Comparison of ENCODE assay signal across 11 cellular contexts in genomic region chr7:55556031-55556430, GRCh38. TPM values are rescaled to one million over a fixed set of nuclear protein-coding genes. Genes with fewer than 3 reads are reported as not detected.
DNase-seq lines count a peak whose midpoint lies in the region; ATAC-seq and TF ChIP-seq lines count a peak whose summit lies in the region.
"Had no signal": no experiment of that assay in that cellular context is flagged by ENCODE, and none has a peak within 500 bp of the region (broad histone marks: within the 10 kb centered on the region; RNA-seq: fewer than 3 reads in every experiment).

No MANE protein-coding gene starts in this region.

- no peak for ATAC-seq in activated T-helper 17 cell treated with anti-CD3 and anti-CD28 coated beads, Interleukin-2, amount 50 U/mL, for 72 hours (replicated peaks)
- no peak for ATAC-seq in stimulated activated memory B cell treated with anti-CD40 and anti-IgM and Interleukin-4, amounts not matched to agents 10 μg/mL and 1 μg/mL and 100 μg/mL, for 72 hours
- no peak for ATAC-seq in sciatic nerve
- ATAC-seq: lower lobe of right lung had no signal

- no peak overlapping the region for H3K27ac ChIP-seq in HEK293 (ENCODE audit: extremely low read depth, low read depth, low read length)
- H3K27ac ChIP-seq: lower lobe of right lung had no signal

- no peak for TF ChIP-seq CTCF in HEK293 (tag by site-specific recombination; IDR thresholded peaks at IDR 0.05)

- H3K36me3 ChIP-seq in HEK293 (ENCODE audit: control insufficient read depth in 2 of 2, insufficient read depth in 1 of 2, low read length in 2 of 2): no peaks in the 10 kb centered on the region
- H3K36me3 ChIP-seq: BE2C, lower lobe of right lung had no signal

- POLR2A ChIA-PET in HEK293 (lab: Yijun Ruan, JAX): no interaction called here

- no peak overlapping the region for H3K4me3 Mint-ChIP-seq in activated naive CD4-positive, alpha-beta T cell treated with anti-CD3 and anti-CD28 coated beads, Interleukin-2, amount 10 ng/mL, durations not matched to agents 7 days and 5 days
- H3K4me3 Mint-ChIP-seq in activated T-helper 17 cell treated with anti-CD3 and anti-CD28 coated beads, Interleukin-2, amount 50 U/mL, for 72 hours: peak overlapping the region; percentile 75
- peak overlapping the region; percentile 66 for H3K4me3 Mint-ChIP-seq in stimulated activated memory B cell treated with anti-CD40 and anti-IgM and Interleukin-4, amounts not matched to agents 10 μg/mL and 1 μg/mL and 100 μg/mL, for 72 hours

- no peaks in the 10 kb centered on the region for H3K27me3 Mint-ChIP-seq in activated naive CD4-positive, alpha-beta T cell treated with anti-CD3 and anti-CD28 coated beads, Interleukin-2, amount 10 ng/mL, durations not matched to agents 7 days and 5 days
- no peaks in the 10 kb centered on the region for H3K27me3 Mint-ChIP-seq in activated T-helper 17 cell treated with anti-CD3 and anti-CD28 coated beads, Interleukin-2, amount 50 U/mL, for 72 hours
- H3K27me3 Mint-ChIP-seq in stimulated activated memory B cell treated with anti-CD40 and anti-IgM and Interleukin-4, amounts not matched to agents 10 μg/mL and 1 μg/mL and 100 μg/mL, for 72 hours: no peaks in the 10 kb centered on the region

- peaks cover 63% of the 10 kb centered on the region for H3K4me1 Mint-ChIP-seq in activated naive CD4-positive, alpha-beta T cell treated with anti-CD3 and anti-CD28 coated beads, Interleukin-2, amount 10 ng/mL, durations not matched to agents 7 days and 5 days
- H3K4me1 Mint-ChIP-seq in activated T-helper 17 cell treated with anti-CD3 and anti-CD28 coated beads, Interleukin-2, amount 50 U/mL, for 72 hours: peaks cover 85% of the 10 kb centered on the region
- peaks cover 97% of the 10 kb centered on the region for H3K4me1 Mint-ChIP-seq in stimulated activated memory B cell treated with anti-CD40 and anti-IgM and Interleukin-4, amounts not matched to agents 10 μg/mL and 1 μg/mL and 100 μg/mL, for 72 hours

- CTCF ChIA-PET in activated naive CD4-positive, alpha-beta T cell treated with anti-CD3 and anti-CD28 coated beads, Interleukin-2, amount 10 ng/mL, durations not matched to agents 7 days and 5 days (lab: Charles Lee): interaction anchor here (0.6 kb wide), 1 partner anchor 267 kb away, joined by 3 read pairs; no protein-coding TSS in a partner anchor
- CTCF ChIA-PET in HEK293 (lab: Yijun Ruan, JAX): interaction anchor here (0.7 to 1.1 kb wide), 4 partner anchors 10 to 783 kb away, joined by 3 read pairs; no protein-coding TSS in a partner anchor

- peak overlapping the region; percentile 24 for H3K27ac Mint-ChIP-seq in activated naive CD4-positive, alpha-beta T cell treated with anti-CD3 and anti-CD28 coated beads, Interleukin-2, amount 10 ng/mL, durations not matched to agents 7 days and 5 days
- H3K27ac Mint-ChIP-seq in activated T-helper 17 cell treated with anti-CD3 and anti-CD28 coated beads, Interleukin-2, amount 50 U/mL, for 72 hours: peak overlapping the region; percentile 91
- H3K27ac Mint-ChIP-seq in stimulated activated memory B cell treated with anti-CD40 and anti-IgM and Interleukin-4, amounts not matched to agents 10 μg/mL and 1 μg/mL and 100 μg/mL, for 72 hours: peak overlapping the region; percentile 79

- no peak overlapping the region for H3K4me3 ChIP-seq in HEK293 (ENCODE audit: low read depth, low read length)
- H3K4me3 ChIP-seq: lower lobe of right lung had no signal

- DNase-seq in activated naive CD4-positive, alpha-beta T cell treated with anti-CD3 and anti-CD28 coated beads, Interleukin-2, amount 10 ng/mL, durations not matched to agents 7 days and 5 days: no peak
- no peak for DNase-seq in activated naive CD4-positive, alpha-beta T cell treated with anti-CD3 and anti-CD28 coated beads, Interleukin-2, amount 50 U/mL, for 16 hours
- DNase-seq in Ammon's horn (ENCODE audit: low spot score) (no peak), anterior cingulate cortex (lab: John Stamatoyannopoulos, UW) (no peak), sciatic nerve (ENCODE audit: low spot score) (no peak)
- DNase-seq: BE2C, lower lobe of right lung, NCI-H226 had no signal

- no peaks in the 10 kb centered on the region for H3K9me3 ChIP-seq in HEK293 (ENCODE audit: control insufficient read depth, insufficient read depth, low read depth, low read length)
- H3K9me3 ChIP-seq: BE2C, lower lobe of right lung had no signal

- H3K4me1 ChIP-seq in HEK293 (ENCODE audit: control insufficient read depth, insufficient read depth, low read length): peaks cover 6% of the 10 kb centered on the region; the same call in 1 of the 2 replicates

- H3K9me3 Mint-ChIP-seq in activated naive CD4-positive, alpha-beta T cell treated with anti-CD3 and anti-CD28 coated beads, Interleukin-2, amount 10 ng/mL, durations not matched to agents 7 days and 5 days: no peaks in the 10 kb centered on the region
- H3K9me3 Mint-ChIP-seq in activated T-helper 17 cell treated with anti-CD3 and anti-CD28 coated beads, Interleukin-2, amount 50 U/mL, for 72 hours: no peaks in the 10 kb centered on the region
- no peaks in the 10 kb centered on the region for H3K9me3 Mint-ChIP-seq in stimulated activated memory B cell treated with anti-CD40 and anti-IgM and Interleukin-4, amounts not matched to agents 10 μg/mL and 1 μg/mL and 100 μg/mL, for 72 hours

- H3K36me3 Mint-ChIP-seq in activated naive CD4-positive, alpha-beta T cell treated with anti-CD3 and anti-CD28 coated beads, Interleukin-2, amount 10 ng/mL, durations not matched to agents 7 days and 5 days: peaks cover 24% of the 10 kb centered on the region
- peaks cover 34% of the 10 kb centered on the region for H3K36me3 Mint-ChIP-seq in activated T-helper 17 cell treated with anti-CD3 and anti-CD28 coated beads, Interleukin-2, amount 50 U/mL, for 72 hours (ENCODE audit: low read depth)
- peaks cover 43% of the 10 kb centered on the region for H3K36me3 Mint-ChIP-seq in stimulated activated memory B cell treated with anti-CD40 and anti-IgM and Interleukin-4, amounts not matched to agents 10 μg/mL and 1 μg/mL and 100 μg/mL, for 72 hours

- intact Hi-C loops in sciatic nerve (cut with DNase I): no loop called here

TF ChIP-seq in HEK293, 187 proteins besides CTCF, POLR2A, EP300 and RAD21:
- TF ChIP-seq MEIS1 (CRISPR knock-in tag; IDR thresholded peaks at IDR 0.05; ENCODE audit: borderline replicate concordance) (no peak), ZNF768 (tag by site-specific recombination; IDR thresholded peaks at IDR 0.05) (no peak), SCRT1 (tag by site-specific recombination; IDR thresholded peaks at IDR 0.05; ENCODE audit: borderline replicate concordance) (no peak), ZNF341 (tag by site-specific recombination; IDR thresholded peaks at IDR 0.05; ENCODE audit: low read depth) (no peak), ZIC2 (tag by site-specific recombination; IDR thresholded peaks at IDR 0.05) (peak; percentile 30), ZNF791 (tag by site-specific recombination; IDR thresholded peaks at IDR 0.05) (no peak)

RNA-seq across cellular contexts. Expression of gene VOPP1, which starts 16.3 kb away (rescaled TPM):
- 10 to 100 TPM; 58.0 to 70.9 TPM for total RNA-seq in activated T-helper 17 cell treated with anti-CD3 and anti-CD28 coated beads, Interleukin-2, amount 50 U/mL, for 72 hours
- total RNA-seq in sciatic nerve: 66.2 TPM

Comparison
In these comparisons a context has a peak if more than half of its experiments do, and no peak if none do; other contexts are left out.
1. H3K27ac Mint-ChIP-seq: peak in every context shown above with its lines; median percentile 91 in activated T-helper 17 cell treated with anti-CD3 and anti-CD28 coated beads, Interleukin-2, amount 50 U/mL, for 72 hours; 79 in stimulated activated memory B cell treated with anti-CD40 and anti-IgM and Interleukin-4, amounts not matched to agents 10 μg/mL and 1 μg/mL and 100 μg/mL, for 72 hours; 24 in activated naive CD4-positive, alpha-beta T cell treated with anti-CD3 and anti-CD28 coated beads, Interleukin-2, amount 10 ng/mL, durations not matched to agents 7 days and 5 days.